ENCODE assay signal across 2 cellular contexts in genomic region chr7:157012113-157012547, GRCh38.
TF ChIP-seq lines count a peak whose summit lies in the region.

No MANE protein-coding gene starts in this region.

TF ChIP-seq in A549, 52 proteins besides CTCF, POLR2A, EP300 and RAD21:
- TF ChIP-seq REST (IDR thresholded peaks at IDR 0.05), result no peak
- TF ChIP-seq KDM5A (IDR thresholded peaks at IDR 0.05), result no peak
- no peak for TF ChIP-seq ESRRA (IDR thresholded peaks at IDR 0.05; ENCODE audit: borderline replicate concordance, low read length)
- no peak for TF ChIP-seq JUN (IDR thresholded peaks at IDR 0.05)
- TF ChIP-seq ZNF302 (CRISPR knock-in tag; IDR thresholded peaks at IDR 0.05), result no peak
- TF ChIP-seq USF2 (IDR thresholded peaks at IDR 0.05), result no peak
- no peak for TF ChIP-seq FOXS1 (CRISPR knock-in tag; IDR thresholded peaks at IDR 0.05)
- TF ChIP-seq CHD4 (IDR thresholded peaks at IDR 0.05; ENCODE audit: borderline replicate concordance), result no peak
- TF ChIP-seq CEBPB (IDR thresholded peaks at IDR 0.05), result no peak
- TF ChIP-seq, protein P1, sequence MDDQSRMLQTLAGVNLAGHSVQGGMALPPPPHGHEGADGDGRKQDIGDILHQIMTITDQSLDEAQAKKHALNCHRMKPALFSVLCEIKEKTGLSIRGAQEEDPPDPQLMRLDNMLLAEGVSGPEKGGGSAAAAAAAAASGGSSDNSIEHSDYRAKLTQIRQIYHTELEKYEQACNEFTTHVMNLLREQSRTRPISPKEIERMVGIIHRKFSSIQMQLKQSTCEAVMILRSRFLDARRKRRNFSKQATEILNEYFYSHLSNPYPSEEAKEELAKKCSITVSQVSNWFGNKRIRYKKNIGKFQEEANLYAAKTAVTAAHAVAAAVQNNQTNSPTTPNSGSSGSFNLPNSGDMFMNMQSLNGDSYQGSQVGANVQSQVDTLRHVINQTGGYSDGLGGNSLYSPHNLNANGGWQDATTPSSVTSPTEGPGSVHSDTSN (IDR thresholded peaks at IDR 0.05), result no peak
- TF ChIP-seq E2F6 (IDR thresholded peaks at IDR 0.05; ENCODE audit: borderline replicate concordance, low read depth), result no peak
- TF ChIP-seq FOSB (CRISPR knock-in tag; IDR thresholded peaks at IDR 0.05), result no peak
- TF ChIP-seq, protein P2, sequence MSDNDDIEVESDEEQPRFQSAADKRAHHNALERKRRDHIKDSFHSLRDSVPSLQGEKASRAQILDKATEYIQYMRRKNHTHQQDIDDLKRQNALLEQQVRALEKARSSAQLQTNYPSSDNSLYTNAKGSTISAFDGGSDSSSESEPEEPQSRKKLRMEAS (IDR thresholded peaks at IDR 0.05), result no peak
- TF ChIP-seq GATA3 (IDR thresholded peaks at IDR 0.05; ENCODE audit: borderline replicate concordance), result no peak
- no peak for TF ChIP-seq EHF (CRISPR knock-in tag; IDR thresholded peaks at IDR 0.05)
- no peak for TF ChIP-seq TP53 (CRISPR knock-in tag; IDR thresholded peaks at IDR 0.05)
- TF ChIP-seq CBX8 (IDR thresholded peaks at IDR 0.05), result no peak
- TF ChIP-seq HOXB13 (CRISPR knock-in tag; IDR thresholded peaks at IDR 0.05; ENCODE audit: low read depth), result no peak

TF ChIP-seq in GM12878, 131 proteins besides CTCF, POLR2A, EP300 and RAD21 (continued from another document):
- TF ChIP-seq, protein P3, sequence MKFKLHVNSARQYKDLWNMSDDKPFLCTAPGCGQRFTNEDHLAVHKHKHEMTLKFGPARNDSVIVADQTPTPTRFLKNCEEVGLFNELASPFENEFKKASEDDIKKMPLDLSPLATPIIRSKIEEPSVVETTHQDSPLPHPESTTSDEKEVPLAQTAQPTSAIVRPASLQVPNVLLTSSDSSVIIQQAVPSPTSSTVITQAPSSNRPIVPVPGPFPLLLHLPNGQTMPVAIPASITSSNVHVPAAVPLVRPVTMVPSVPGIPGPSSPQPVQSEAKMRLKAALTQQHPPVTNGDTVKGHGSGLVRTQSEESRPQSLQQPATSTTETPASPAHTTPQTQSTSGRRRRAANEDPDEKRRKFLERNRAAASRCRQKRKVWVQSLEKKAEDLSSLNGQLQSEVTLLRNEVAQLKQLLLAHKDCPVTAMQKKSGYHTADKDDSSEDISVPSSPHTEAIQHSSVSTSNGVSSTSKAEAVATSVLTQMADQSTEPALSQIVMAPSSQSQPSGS (IDR thresholded peaks at IDR 0.05; ENCODE audit: low read length), result no peak
- TF ChIP-seq, protein P1 (IDR thresholded peaks at IDR 0.05; ENCODE audit: insufficient replicate concordance, low read depth, low read length), result no peak
- no peak for TF ChIP-seq MTA3 (IDR thresholded peaks at IDR 0.05; ENCODE audit: borderline replicate concordance, low read length)
- no peak for TF ChIP-seq ZNF384 (IDR thresholded peaks at IDR 0.05; ENCODE audit: borderline replicate concordance, low read depth, low read length)
- TF ChIP-seq HCFC1 (IDR thresholded peaks at IDR 0.05; ENCODE audit: low read length), result no peak
- TF ChIP-seq, protein P2 (IDR thresholded peaks at IDR 0.05; ENCODE audit: low read depth, low read length), result no peak
- TF ChIP-seq E4F1 (IDR thresholded peaks at IDR 0.05; ENCODE audit: borderline replicate concordance, partially characterized antibody), result no peak
- no peak for TF ChIP-seq SPI1 (IDR thresholded peaks at IDR 0.05; ENCODE audit: borderline replicate concordance, insufficient read depth, low read depth, low read length)
- TF ChIP-seq TAF1 (IDR thresholded peaks at IDR 0.05; ENCODE audit: borderline replicate concordance, low read depth, low read length), result no peak
- TF ChIP-seq CREB1 (IDR thresholded peaks at IDR 0.05; ENCODE audit: low read depth), result no peak
- TF ChIP-seq ZNF24 (IDR thresholded peaks at IDR 0.05), result no peak
- TF ChIP-seq EED (IDR thresholded peaks at IDR 0.05; ENCODE audit: low read depth), result no peak
- TF ChIP-seq SIN3A (IDR thresholded peaks at IDR 0.05; ENCODE audit: low read depth, low read length), result no peak
- TF ChIP-seq YBX1 (IDR thresholded peaks at IDR 0.05), result no peak
- TF ChIP-seq BCL11A (IDR thresholded peaks at IDR 0.05; ENCODE audit: low read depth, low read length), result no peak
- no peak for TF ChIP-seq CHD2 (IDR thresholded peaks at IDR 0.05; ENCODE audit: borderline replicate concordance, low read depth, low read length)
- TF ChIP-seq SMAD1 (IDR thresholded peaks at IDR 0.05; ENCODE audit: low read depth, partially characterized antibody), result no peak
- no peak for TF ChIP-seq CBX3 (IDR thresholded peaks at IDR 0.05; ENCODE audit: borderline replicate concordance, low read depth)
